1 cellular context compared by ENCODE assay signal in the genomic region with DNA sequence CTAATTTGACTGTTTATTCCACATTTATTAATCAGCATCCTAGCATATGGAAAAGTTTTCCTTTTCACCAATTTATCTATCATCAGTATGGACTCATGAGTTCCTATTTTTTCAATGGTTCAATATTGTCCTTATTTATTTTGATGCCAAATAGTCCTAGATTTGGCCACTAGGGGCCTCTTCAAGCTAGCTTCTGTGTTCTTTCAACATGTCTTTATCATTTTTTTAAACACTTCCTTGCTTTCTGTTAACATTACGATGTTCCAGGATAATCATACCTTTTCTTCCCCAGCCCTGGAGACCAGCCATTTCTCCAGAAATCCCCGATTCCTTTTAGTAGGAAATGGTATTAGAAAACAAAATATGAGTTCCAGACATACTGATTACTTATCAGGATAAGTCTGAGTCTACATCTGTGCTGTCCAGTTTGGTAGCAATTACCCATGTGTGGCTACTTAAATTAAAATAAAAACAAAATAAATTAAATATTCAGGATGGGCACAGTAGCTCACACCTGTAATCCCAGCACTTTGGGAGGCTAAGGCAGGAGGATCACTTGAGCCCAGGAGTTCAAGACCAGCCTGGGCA.
TF ChIP-seq lines count a peak whose summit lies in the region.

No MANE protein-coding gene starts in this region.

TF ChIP-seq in HCT116, 20 proteins besides CTCF, POLR2A, EP300 and RAD21 (continued from another document):
- TF ChIP-seq, protein P1, sequence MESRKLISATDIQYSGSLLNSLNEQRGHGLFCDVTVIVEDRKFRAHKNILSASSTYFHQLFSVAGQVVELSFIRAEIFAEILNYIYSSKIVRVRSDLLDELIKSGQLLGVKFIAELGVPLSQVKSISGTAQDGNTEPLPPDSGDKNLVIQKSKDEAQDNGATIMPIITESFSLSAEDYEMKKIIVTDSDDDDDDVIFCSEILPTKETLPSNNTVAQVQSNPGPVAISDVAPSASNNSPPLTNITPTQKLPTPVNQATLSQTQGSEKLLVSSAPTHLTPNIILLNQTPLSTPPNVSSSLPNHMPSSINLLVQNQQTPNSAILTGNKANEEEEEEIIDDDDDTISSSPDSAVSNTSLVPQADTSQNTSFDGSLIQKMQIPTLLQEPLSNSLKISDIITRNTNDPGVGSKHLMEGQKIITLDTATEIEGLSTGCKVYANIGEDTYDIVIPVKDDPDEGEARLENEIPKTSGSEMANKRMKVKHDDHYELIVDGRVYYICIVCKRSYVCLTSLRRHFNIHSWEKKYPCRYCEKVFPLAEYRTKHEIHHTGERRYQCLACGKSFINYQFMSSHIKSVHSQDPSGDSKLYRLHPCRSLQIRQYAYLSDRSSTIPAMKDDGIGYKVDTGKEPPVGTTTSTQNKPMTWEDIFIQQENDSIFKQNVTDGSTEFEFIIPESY (IDR thresholded peaks at IDR 0.05; ENCODE audit: extremely low read depth, insufficient replicate concordance, low read length): no peak
- no peak for TF ChIP-seq CEBPB (IDR thresholded peaks at IDR 0.05; ENCODE audit: low read depth)
- TF ChIP-seq YY1 (IDR thresholded peaks at IDR 0.05; ENCODE audit: extremely low read depth, insufficient replicate concordance, low read depth, low read length): no peak
- no peak for TF ChIP-seq SRF (IDR thresholded peaks at IDR 0.05; ENCODE audit: low read depth)
- no peak for TF ChIP-seq EZH2phosphoT487 (IDR thresholded peaks at IDR 0.05; ENCODE audit: borderline replicate concordance)
- no peak for TF ChIP-seq SP1 (IDR thresholded peaks at IDR 0.05; ENCODE audit: low read depth)
- TF ChIP-seq TCF7L2 (IDR thresholded peaks at IDR 0.05; ENCODE audit: borderline replicate concordance, extremely low read depth, insufficient read depth, insufficient read length): no peak
